ENCODE assay signal across 8 cellular contexts in genomic region chr7:2670720-2671391, GRCh38. TPM values are rescaled to one million over a fixed set of nuclear protein-coding genes. Genes with fewer than 3 reads are reported as not detected.
A peak's percentile ranks its signal among the peaks of the same experiment; 100 is the strongest.
DNase-seq lines count a peak whose midpoint lies in the region; ATAC-seq and TF ChIP-seq lines count a peak whose summit lies in the region.

No MANE protein-coding gene starts in this region.

- no peaks in the 10 kb centered on the region for H3K36me3 ChIP-seq in lower lobe of right lung

- DNase-seq in DMS114 treated with DMSO at 0.1 percent for 48 hours (lab: John Stamatoyannopoulos, UW; ENCODE audit: unreplicated experiment) (peak; percentile 45), NCI-H510A treated with DMSO at 0.1 percent for 48 hours (lab: John Stamatoyannopoulos, UW) (peak; percentile 60), coronary artery (ENCODE audit: low spot score) (no peak), lower lobe of right lung (peak; percentile 83)
- peak; percentile 37 to 54 for DNase-seq in activated CD4-positive, alpha-beta T cell treated with anti-CD3 and anti-CD28 coated beads, Interleukin-2, amount 50 U/mL, for 24 hours (ENCODE audit: low read depth in 1 of 2, low spot score in 1 of 2)
- peak; percentile 65 to 70 for DNase-seq in stimulated activated CD8-positive, alpha-beta memory T cell treated with anti-CD3 and anti-CD28 coated beads, Interleukin-2, amount 100 ng/mL, for 48 hours (ENCODE audit: low read depth in 2 of 2)

- ATAC-seq in HG02588 (IDR thresholded peaks at IDR 0.05; ENCODE audit: unreplicated experiment): peak; percentile 64
- ATAC-seq in lower lobe of right lung: peak; percentile 88 to 89
- ATAC-seq in HG03135 (IDR thresholded peaks at IDR 0.05; ENCODE audit: unreplicated experiment): no peak

- peaks cover 3% of the 10 kb centered on the region for H3K9me3 ChIP-seq in lower lobe of right lung

- intact Hi-C loops in lower lobe of right lung (cut with DNase I): no loop called here

- H3K4me3 ChIP-seq in coronary artery: no peak overlapping the region
- no peak overlapping the region for H3K4me3 ChIP-seq in lower lobe of right lung

- H3K27ac ChIP-seq in coronary artery: no peak overlapping the region
- no peak overlapping the region for H3K27ac ChIP-seq in lower lobe of right lung

- peaks cover 6% of the 10 kb centered on the region for H3K4me1 ChIP-seq in lower lobe of right lung

- H3K27me3 ChIP-seq in lower lobe of right lung (ENCODE audit: low read depth): peaks cover 1% of the 10 kb centered on the region

- TF ChIP-seq CTCF in coronary artery (IDR thresholded peaks at IDR 0.05) (peak; percentile 91), lower lobe of right lung (IDR thresholded peaks at IDR 0.05) (peak; percentile 90)

RNA-seq across cellular contexts. Expression of gene AMZ1, which starts 17.1 kb away (rescaled TPM):
- 0.47 TPM for total RNA-seq in lower lobe of right lung

RNA-seq across cellular contexts. Expression of gene TTYH3, which starts 39.1 kb away (rescaled TPM):
- total RNA-seq in lower lobe of right lung: 51.7 TPM
